Comparison of ENCODE assay signal across 1 cellular context in genomic region chr6:166437661-166438060, GRCh38.
TF ChIP-seq lines count a peak whose summit lies in the region.

No MANE protein-coding gene starts in this region.

TF ChIP-seq in H1, 55 proteins besides CTCF, POLR2A, EP300 and RAD21 (continued from another document):
- TF ChIP-seq SAP30 (IDR thresholded peaks at IDR 0.05; ENCODE audit: insufficient read depth, insufficient replicate concordance, low read length) (no peak), CEBPB (IDR thresholded peaks at IDR 0.05; ENCODE audit: low read depth, low read length) (no peak), E2F6 (IDR thresholded peaks at IDR 0.05) (peak; percentile 90), MAX (IDR thresholded peaks at IDR 0.05) (peak; percentile 91), SP4 (IDR thresholded peaks at IDR 0.05; ENCODE audit: low read length) (no peak)
